ENCODE assay signal across 17 cellular contexts in genomic region chr21:40051801-40052200, GRCh38.
"Had no signal": no experiment of that assay in that cellular context is flagged by ENCODE, and none has a peak within 500 bp of the region (broad histone marks: within the 10 kb centered on the region; RNA-seq: fewer than 3 reads in every experiment).

No MANE protein-coding gene starts in this region.

- H3K27me3 ChIP-seq: body of pancreas, colonic mucosa, gastrocnemius medialis, neural progenitor cell had no signal

- H3K27me3 Mint-ChIP-seq: activated B cell treated with CpG ODN at 0.5 μM for 24 hours, naive B cell had no signal

- H3K4me3 ChIP-seq: body of pancreas, colonic mucosa, gastrocnemius medialis, neural progenitor cell had no signal

- DNase-seq: activated B cell treated with CpG ODN at 0.5 μM for 24 hours; activated CD4-positive, alpha-beta T cell treated with anti-CD3 and anti-CD28 coated beads for 48 hours; activated CD8-positive, alpha-beta T cell treated with anti-CD3 and anti-CD28 coated beads for 36 hours; activated effector memory CD4-positive, alpha-beta T cell treated with Interleukin-2 at 50 U/mL for 16 hours; activated naive CD4-positive, alpha-beta T cell treated with anti-CD3 and anti-CD28 coated beads, Interleukin-2, amount 50 U/mL, for 16 hours; activated T-cell treated with anti-CD3 and anti-CD28 coated beads, Interleukin-2, amount 50 U/mL, for 4 hours; body of pancreas; central memory CD4-positive, alpha-beta T cell; colonic mucosa; effector CD8-positive, alpha-beta T cell; gastrocnemius medialis; midbrain; naive B cell; stimulated activated CD4-positive, alpha-beta T cell treated with anti-CD3 and anti-CD28 coated beads, Interleukin-12 subunit alpha, Interleukin-12 subunit beta, amount 100 ng/mL, for 4 hours; stimulated activated CD4-positive, alpha-beta T cell treated with anti-CD3 and anti-CD28 coated beads, Interleukin-2, amount 100 ng/mL, for 24 hours; T-helper 2 cell had no signal

- H3K36me3 Mint-ChIP-seq: naive B cell, neural progenitor cell had no signal

- ATAC-seq: activated CD8-positive, alpha-beta T cell treated with anti-CD3 and anti-CD28 coated beads for 36 hours; activated T-cell treated with anti-CD3 and anti-CD28 coated beads, Interleukin-2, amount 50 U/mL, for 4 hours; body of pancreas; gastrocnemius medialis had no signal

- H3K9me3 Mint-ChIP-seq: activated B cell treated with CpG ODN at 0.5 μM for 24 hours had no signal

- H3K27ac ChIP-seq: body of pancreas, colonic mucosa, neural progenitor cell had no signal

- H3K4me1 Mint-ChIP-seq: activated B cell treated with CpG ODN at 0.5 μM for 24 hours had no signal

- H3K9me3 ChIP-seq: body of pancreas, colonic mucosa, gastrocnemius medialis had no signal

- H3K4me1 ChIP-seq: colonic mucosa, gastrocnemius medialis had no signal

- H3K36me3 ChIP-seq: colonic mucosa, gastrocnemius medialis, neural progenitor cell had no signal

- H3K4me3 Mint-ChIP-seq: activated B cell treated with CpG ODN at 0.5 μM for 24 hours; activated CD8-positive, alpha-beta T cell treated with anti-CD3 and anti-CD28 coated beads for 36 hours; activated T-cell treated with anti-CD3 and anti-CD28 coated beads, Interleukin-2, amount 50 U/mL, for 4 hours; naive B cell; neural progenitor cell had no signal

- H3K27ac Mint-ChIP-seq: activated B cell treated with CpG ODN at 0.5 μM for 24 hours; activated CD8-positive, alpha-beta T cell treated with anti-CD3 and anti-CD28 coated beads for 36 hours; naive B cell; neural progenitor cell had no signal
